In genomic region chr9:86201474-86202337, GRCh38 we compare ENCODE assay signal across 18 cellular contexts. TPM values are rescaled to one million over a fixed set of nuclear protein-coding genes. Genes with fewer than 3 reads are reported as not detected.
DNase-seq lines count a peak whose midpoint lies in the region; ATAC-seq and TF ChIP-seq lines count a peak whose summit lies in the region.
"Had no signal": no experiment of that assay in that cellular context is flagged by ENCODE, and none has a peak within 500 bp of the region (broad histone marks: within the 10 kb centered on the region; RNA-seq: fewer than 3 reads in every experiment).

No MANE protein-coding gene starts in this region.

- no peak for TF ChIP-seq POLR2A in IMR-90 (IDR thresholded peaks at IDR 0.05; ENCODE audit: low read depth, low read length)

- H2BK5ac ChIP-seq in IMR-90 (ENCODE audit: low read depth, low read length, poor library complexity, severe bottlenecking) = no peak overlapping the region

- peak overlapping the region; percentile 58 for H2AFZ ChIP-seq in IMR-90 (replicated peaks; ENCODE audit: low read length, poor library complexity)

- no peak overlapping the region for H3K9ac ChIP-seq in IMR-90 (ENCODE audit: low read depth, low read length)

- no peak overlapping the region for H3K23ac ChIP-seq in IMR-90 (ENCODE audit: low read depth, low read length)

- no peak overlapping the region for H3K14ac ChIP-seq in IMR-90 (replicated peaks; ENCODE audit: low read depth, low read length)

- H3K4me1 Mint-ChIP-seq in activated CD8-positive, alpha-beta memory T cell treated with anti-CD3 and anti-CD28 coated beads, Interleukin-2, amount 10 ng/mL, durations not matched to agents 7 days and 5 days = peaks cover 11% of the 10 kb centered on the region
- H3K4me1 Mint-ChIP-seq in stimulated activated effector memory CD8-positive, alpha-beta T cell treated with anti-CD3 and anti-CD28 coated beads, Interleukin-12 subunit alpha, Interleukin-12 subunit beta, amount 100 ng/mL, for 72 hours = peaks cover 13% of the 10 kb centered on the region

- no peaks in the 10 kb centered on the region for H3K9me3 ChIP-seq in IMR-90 (ENCODE audit: control insufficient read depth, insufficient read depth, low read length)

- H3K4me3 Mint-ChIP-seq in activated CD8-positive, alpha-beta memory T cell treated with anti-CD3 and anti-CD28 coated beads, Interleukin-2, amount 10 ng/mL, durations not matched to agents 7 days and 5 days = no peak overlapping the region
- no peak overlapping the region for H3K4me3 Mint-ChIP-seq in stimulated activated effector memory CD8-positive, alpha-beta T cell treated with anti-CD3 and anti-CD28 coated beads, Interleukin-12 subunit alpha, Interleukin-12 subunit beta, amount 100 ng/mL, for 72 hours
- H3K4me3 Mint-ChIP-seq: CD4-positive, CD25-positive, alpha-beta regulatory T cell; T-helper 1 cell treated with Interleukin-12 subunit alpha and Interleukin-12 subunit beta and Interleukin-4 antibody, amounts not matched to agents 30 μg/mL and 1 μg/mL, for 36 hours had no signal

- no peak overlapping the region for H2AK9ac ChIP-seq in IMR-90 (replicated peaks; ENCODE audit: low read depth, low read length, poor library complexity)

- no peak for DNase-seq in activated CD8-positive, alpha-beta memory T cell treated with anti-CD3 and anti-CD28 coated beads, Interleukin-2, amount 10 ng/mL, durations not matched to agents 7 days and 5 days
- no peak for DNase-seq in activated CD8-positive, alpha-beta memory T cell treated with anti-CD3 and anti-CD28 coated beads for 24 hours
- DNase-seq in IMR-90 (no peak), foreskin melanocyte (peak; percentile 7), NCI-H69 (lab: John Stamatoyannopoulos, UW) (no peak), cerebellum (ENCODE audit: low spot score) (no peak)
- no peak for DNase-seq in stimulated activated effector memory CD8-positive, alpha-beta T cell treated with anti-CD3 and anti-CD28 coated beads, Interleukin-12 subunit alpha, Interleukin-12 subunit beta, amount 100 ng/mL, for 72 hours (ENCODE audit: low spot score in 2 of 2)
- no peak for DNase-seq in stimulated activated CD4-positive, alpha-beta T cell treated with anti-CD3 and anti-CD28 coated beads, Interleukin-4, amount 100 ng/mL, for 1 hour
- DNase-seq: activated CD4-positive, CD25-positive, alpha-beta regulatory T cell; activated gamma-delta T cell; cerebellar nuclear complex; left cardiac atrium; occipital lobe; SHP77 treated with DMSO at 0.1 percent for 48 hours had no signal

- H3K18ac ChIP-seq in IMR-90 (ENCODE audit: low read depth, low read length) = no peak overlapping the region

- no peak overlapping the region for H3K56ac ChIP-seq in IMR-90 (ENCODE audit: extremely low read depth, insufficient read depth, low read length)

- no peak overlapping the region for H3K4me3 ChIP-seq in IMR-90 (ENCODE audit: insufficient read depth, low read depth, low read length)

- no peak overlapping the region for H3K4me2 ChIP-seq in IMR-90 (ENCODE audit: low read depth, low read length)

- no peak for TF ChIP-seq RAD21 in IMR-90 (IDR thresholded peaks at IDR 0.05; ENCODE audit: low read length)

- no peak overlapping the region for H2AK5ac ChIP-seq in IMR-90 (ENCODE audit: low read depth, low read length)

- H3K27ac ChIP-seq in IMR-90 (ENCODE audit: insufficient read depth, low read length) = no peak overlapping the region

- no peaks in the 10 kb centered on the region for H3K9me3 Mint-ChIP-seq in activated CD8-positive, alpha-beta memory T cell treated with anti-CD3 and anti-CD28 coated beads, Interleukin-2, amount 10 ng/mL, durations not matched to agents 7 days and 5 days (ENCODE audit: low read depth)
- H3K9me3 Mint-ChIP-seq in stimulated activated effector memory CD8-positive, alpha-beta T cell treated with anti-CD3 and anti-CD28 coated beads, Interleukin-12 subunit alpha, Interleukin-12 subunit beta, amount 100 ng/mL, for 72 hours = no peaks in the 10 kb centered on the region
- H3K9me3 Mint-ChIP-seq: T-helper 1 cell treated with Interleukin-12 subunit alpha and Interleukin-12 subunit beta and Interleukin-4 antibody, amounts not matched to agents 30 μg/mL and 1 μg/mL, for 36 hours had no signal

- dilution Hi-C loops in IMR-90 (cut with HindIII; ENCODE audit: low sequenced_read_pairs, unreplicated experiment) = no loop called here

- POLR2A ChIA-PET in IMR-90 (lab: Charles Lee; ENCODE audit: unreplicated experiment) = no interaction called here

- H3K79me1 ChIP-seq in IMR-90 (ENCODE audit: low read depth in 1 of 2, low read length in 2 of 2) = no peaks in the 10 kb centered on the region

- no peak overlapping the region for H2BK20ac ChIP-seq in IMR-90 (ENCODE audit: low read depth, low read length)

- peak; percentile 39 for ATAC-seq in activated CD8-positive, alpha-beta memory T cell treated with anti-CD3 and anti-CD28 coated beads, Interleukin-2, amount 10 ng/mL, durations not matched to agents 7 days and 5 days
- ATAC-seq in IMR-90 (ENCODE audit: low read depth) = peak; percentile 17; the same call in 1 of the 2 replicates
- no peak for ATAC-seq in stimulated activated effector memory CD8-positive, alpha-beta T cell treated with anti-CD3 and anti-CD28 coated beads, Interleukin-12 subunit alpha, Interleukin-12 subunit beta, amount 100 ng/mL, for 72 hours

- peaks cover 7% of the 10 kb centered on the region for H3K27me3 ChIP-seq in IMR-90 (ENCODE audit: control insufficient read depth, insufficient read depth, low read length)

- no peaks in the 10 kb centered on the region for H4K20me1 ChIP-seq in IMR-90 (ENCODE audit: insufficient read depth, low read length)

- no peak overlapping the region for H3K27ac Mint-ChIP-seq in activated CD8-positive, alpha-beta memory T cell treated with anti-CD3 and anti-CD28 coated beads, Interleukin-2, amount 10 ng/mL, durations not matched to agents 7 days and 5 days
- peak overlapping the region; percentile 70 for H3K27ac Mint-ChIP-seq in stimulated activated effector memory CD8-positive, alpha-beta T cell treated with anti-CD3 and anti-CD28 coated beads, Interleukin-12 subunit alpha, Interleukin-12 subunit beta, amount 100 ng/mL, for 72 hours
- H3K27ac Mint-ChIP-seq: CD4-positive, CD25-positive, alpha-beta regulatory T cell; T-helper 1 cell treated with Interleukin-12 subunit alpha and Interleukin-12 subunit beta and Interleukin-4 antibody, amounts not matched to agents 30 μg/mL and 1 μg/mL, for 36 hours had no signal

- H3K36me3 ChIP-seq in IMR-90 (ENCODE audit: control insufficient read depth, insufficient read depth, low read length) = no peaks in the 10 kb centered on the region

- no peaks in the 10 kb centered on the region for H3K36me3 Mint-ChIP-seq in activated CD8-positive, alpha-beta memory T cell treated with anti-CD3 and anti-CD28 coated beads, Interleukin-2, amount 10 ng/mL, durations not matched to agents 7 days and 5 days
- H3K36me3 Mint-ChIP-seq in stimulated activated effector memory CD8-positive, alpha-beta T cell treated with anti-CD3 and anti-CD28 coated beads, Interleukin-12 subunit alpha, Interleukin-12 subunit beta, amount 100 ng/mL, for 72 hours = no peaks in the 10 kb centered on the region
- H3K36me3 Mint-ChIP-seq: CD4-positive, CD25-positive, alpha-beta regulatory T cell had no signal

- in situ Hi-C loops in IMR-90 (cut with MboI; ENCODE audit: low sequenced_read_pairs) = no loop called here

- intact Hi-C loops in IMR-90 (cut with micrococcal nuclease) = loop anchor here (5.0 to 10.0 kb wide), 3 partner anchors 76 to 213 kb away; no protein-coding TSS in a partner anchor

- CTCF ChIA-PET in activated CD8-positive, alpha-beta memory T cell treated with anti-CD3 and anti-CD28 coated beads, Interleukin-2, amount 10 ng/mL, durations not matched to agents 7 days and 5 days (lab: Charles Lee) = interaction anchor here (0.7 to 1.6 kb wide), 19 partner anchors 10 to 436 kb away, joined by 3 to 5 read pairs (median 3); no protein-coding TSS in a partner anchor
- CTCF ChIA-PET in IMR-90 (lab: Yijun Ruan, JAX) = interaction anchor here (0.5 to 2.0 kb wide), 24 partner anchors 9 to 253 kb away, joined by 3 to 9 read pairs (median 3); no protein-coding TSS in a partner anchor

- no peak overlapping the region for H3K4ac ChIP-seq in IMR-90 (ENCODE audit: low read depth, low read length)

- no peaks in the 10 kb centered on the region for H3K4me1 ChIP-seq in IMR-90 (ENCODE audit: control insufficient read depth, insufficient read depth, low read length)

- no peak overlapping the region for H4K8ac ChIP-seq in IMR-90 (ENCODE audit: low read depth in 2 of 2, low read length in 2 of 2)

- no TSS peak for BruUV-seq in IMR-90 (replicated peaks; lab: Mats Ljungman, UMichigan)

- no peaks in the 10 kb centered on the region for H3K9me1 ChIP-seq in IMR-90 (ENCODE audit: insufficient read depth, low read length)

- no peak for TF ChIP-seq CTCF in IMR-90 (conservative IDR thresholded peaks at IDR 0.05; ENCODE audit: low read depth, low read length)

- H3K27me3 Mint-ChIP-seq in activated CD8-positive, alpha-beta memory T cell treated with anti-CD3 and anti-CD28 coated beads, Interleukin-2, amount 10 ng/mL, durations not matched to agents 7 days and 5 days = peaks cover 11% of the 10 kb centered on the region

- no peak overlapping the region for H4K5ac ChIP-seq in IMR-90 (ENCODE audit: low read depth, low read length)

- no CpG with 5 or more reads among the region's 5 CpGs for WGBS in IMR-90 (ENCODE audit: extremely low coverage in 2 of 2, insufficient read length in 1 of 2), 2 experiments

- H2BK15ac ChIP-seq in IMR-90 (ENCODE audit: low read depth, low read length) = no peak overlapping the region

- no peak overlapping the region for H2BK120ac ChIP-seq in IMR-90 (ENCODE audit: low read depth, low read length)

- H4K91ac ChIP-seq in IMR-90 (ENCODE audit: insufficient read depth, low read depth, low read length) = no peak overlapping the region

TF ChIP-seq in IMR-90, 13 proteins besides CTCF, POLR2A, EP300 and RAD21 (continues in another document):
- TF ChIP-seq MAFK (IDR thresholded peaks at IDR 0.05; ENCODE audit: low read depth, low read length) (no peak), SMC3 (IDR thresholded peaks at IDR 0.05; ENCODE audit: low read depth, low read length) (no peak), ELK1 (IDR thresholded peaks at IDR 0.05; ENCODE audit: borderline replicate concordance, low read depth, low read length) (no peak)

RNA-seq across cellular contexts. Expression of gene C9orf153, which starts 57.8 kb away (rescaled TPM):
- total RNA-seq in activated CD8-positive, alpha-beta memory T cell treated with anti-CD3 and anti-CD28 coated beads, Interleukin-2, amount 10 ng/mL, durations not matched to agents 7 days and 5 days = under 1 TPM in 1 of 2 experiments, not detected in 1; 0.38 TPM
- total RNA-seq in IMR-90 (2012; rRNA removed) (not detected in 2 replicates), cerebellum (1.6 TPM)
- not detected in 2 replicates for polyA plus RNA-seq in IMR-90 (2012; rRNA removed)
- polyA plus RNA-seq in IMR-90 (2012; cell fraction: cytosol; rRNA removed) = not detected in 2 replicates
- polyA plus RNA-seq in IMR-90 (2012; cell fraction: nucleus; rRNA removed; ENCODE audit: low replicate concordance) = 0.07 TPM in 1 of 2 replicates, not detected in the other
- total RNA-seq: fibroblast of villous mesenchyme, H4 had no signal
- polyA plus RNA-seq: CD4-positive, CD25-positive, alpha-beta regulatory T cell had no signal
